In the genomic region with DNA sequence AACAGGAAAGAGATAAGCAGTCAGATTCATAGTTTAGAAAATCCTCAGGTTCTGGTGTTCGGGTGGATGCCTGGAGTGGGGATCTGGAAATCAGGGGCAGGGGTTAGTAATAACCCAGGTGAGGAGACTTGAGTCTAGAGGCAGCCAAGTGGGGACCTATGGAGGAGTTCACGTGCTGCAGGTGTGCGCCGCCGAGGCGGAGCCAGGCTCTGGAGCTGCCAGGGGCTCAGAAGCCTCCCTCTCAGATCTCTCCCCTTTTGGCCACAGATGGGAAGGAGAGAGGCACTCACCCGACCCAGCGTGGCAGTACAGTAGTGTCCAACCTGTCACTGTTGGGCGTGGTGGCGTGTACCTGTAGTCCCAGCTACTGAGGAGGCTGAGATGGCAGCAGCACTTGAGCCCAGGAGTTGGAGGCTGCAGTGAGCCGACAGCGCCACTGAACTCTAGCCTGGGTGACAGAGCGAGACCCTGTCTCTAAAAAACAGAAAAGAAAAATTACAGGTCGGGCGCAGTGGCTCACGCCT, we compare ENCODE assay signal across 8 cellular contexts. TPM values are rescaled to one million over a fixed set of nuclear protein-coding genes. Genes with fewer than 3 reads are reported as not detected.
DNase-seq lines count a peak whose midpoint lies in the region; ATAC-seq and TF ChIP-seq lines count a peak whose summit lies in the region.
"Had no signal": no experiment of that assay in that cellular context is flagged by ENCODE, and none has a peak within 500 bp of the region (broad histone marks: within the 10 kb centered on the region; RNA-seq: fewer than 3 reads in every experiment).

No MANE protein-coding gene starts in this region.

- H4K5ac ChIP-seq in IMR-90 (ENCODE audit: low read depth, low read length) = no peak overlapping the region

- H4K8ac ChIP-seq in IMR-90 (ENCODE audit: low read depth in 2 of 2, low read length in 2 of 2) = peak overlapping the region in 1 of 2 experiments; percentile 48; a peak in 1 of 4 replicates

- no peak for TF ChIP-seq CTCF in IMR-90 (conservative IDR thresholded peaks at IDR 0.05; ENCODE audit: low read depth, low read length)
- no peak for TF ChIP-seq CTCF in activated CD8-positive, alpha-beta T cell treated with anti-CD3 and anti-CD28 coated beads for 36 hours (IDR thresholded peaks at IDR 0.05)

- no peak overlapping the region for H3K4me3 ChIP-seq in IMR-90 (ENCODE audit: insufficient read depth, low read depth, low read length)

- CTCF ChIA-PET in IMR-90 (lab: Yijun Ruan, JAX) = interaction anchor here (1.3 kb wide), 1 partner anchor 17 kb away, joined by 4 read pairs; no protein-coding TSS in a partner anchor
- CTCF ChIA-PET in activated CD8-positive, alpha-beta T cell treated with anti-CD3 and anti-CD28 coated beads for 36 hours (lab: Charles Lee) = interaction anchor here (0.9 to 2.5 kb wide), 3 partner anchors 89 to 215 kb away, joined by 3 to 6 read pairs (median 3); partner anchors contain the start of gene APOL2

- dilution Hi-C loops in IMR-90 (cut with HindIII; ENCODE audit: low sequenced_read_pairs, unreplicated experiment) = no loop called here

- peak overlapping the region; percentile 98 for H2AK5ac ChIP-seq in IMR-90 (ENCODE audit: low read depth, low read length)

- peaks cover 39% of the 10 kb centered on the region for H3K4me1 Mint-ChIP-seq in activated CD8-positive, alpha-beta T cell treated with anti-CD3 and anti-CD28 coated beads for 36 hours (ENCODE audit: low read depth)
- peaks cover 50 to 55% of the 10 kb centered on the region in 2 donors for H3K4me1 Mint-ChIP-seq in immature natural killer cell
- H3K4me1 Mint-ChIP-seq in stimulated activated naive B cell treated with anti-CD40 and anti-IgM and Interleukin-4, amounts not matched to agents 10 μg/mL and 1 μg/mL and 100 μg/mL, for 72 hours = peaks cover 34 to 48% of the 10 kb centered on the region in 2 donors

- in situ Hi-C loops in IMR-90 (cut with MboI; ENCODE audit: low sequenced_read_pairs) = no loop called here

- peaks cover 18% of the 10 kb centered on the region for H3K4me1 ChIP-seq in IMR-90 (ENCODE audit: control insufficient read depth, insufficient read depth, low read length)

- POLR2A ChIA-PET in IMR-90 (lab: Charles Lee; ENCODE audit: unreplicated experiment) = interaction anchor here (0.7 kb wide), 1 partner anchor 63 kb away, joined by 12 read pairs; no protein-coding TSS in a partner anchor
- POLR2A ChIA-PET in activated CD8-positive, alpha-beta T cell treated with anti-CD3 and anti-CD28 coated beads for 36 hours (lab: Charles Lee) = interaction anchor here (0.7 to 1.6 kb wide), 5 partner anchors 11 to 118 kb away, joined by 3 to 6 read pairs (median 3); no protein-coding TSS in a partner anchor

- no peak overlapping the region for H3K4me2 ChIP-seq in IMR-90 (ENCODE audit: low read depth, low read length)

- H3K9me3 Mint-ChIP-seq in activated CD8-positive, alpha-beta T cell treated with anti-CD3 and anti-CD28 coated beads for 36 hours = no peaks in the 10 kb centered on the region
- no peaks in the 10 kb centered on the region for H3K9me3 Mint-ChIP-seq in immature natural killer cell
- no peaks in the 10 kb centered on the region for H3K9me3 Mint-ChIP-seq in stimulated activated naive B cell treated with anti-CD40 and anti-IgM and Interleukin-4, amounts not matched to agents 10 μg/mL and 1 μg/mL and 100 μg/mL, for 72 hours

- H2AK9ac ChIP-seq in IMR-90 (replicated peaks; ENCODE audit: low read depth, low read length, poor library complexity) = no peak overlapping the region

- intact Hi-C loops in IMR-90 (cut with micrococcal nuclease) = no loop called here
- intact Hi-C loops in activated CD8-positive, alpha-beta T cell treated with anti-CD3 and anti-CD28 coated beads for 36 hours (cut with micrococcal nuclease) = loop anchor here (5.0 kb wide), 2 partner anchors 87 to 122 kb away; no protein-coding TSS in a partner anchor

- peak overlapping the region; percentile 26; the same call in 1 of the 2 replicates for H2BK120ac ChIP-seq in IMR-90 (ENCODE audit: low read depth, low read length)

- no TSS peak for BruUV-seq in IMR-90 (replicated peaks; lab: Mats Ljungman, UMichigan)

- H3K9me3 ChIP-seq in IMR-90 (ENCODE audit: control insufficient read depth, insufficient read depth, low read length) = no peaks in the 10 kb centered on the region

- H2BK5ac ChIP-seq in IMR-90 (ENCODE audit: low read depth, low read length, poor library complexity, severe bottlenecking) = no peak overlapping the region

- H2BK20ac ChIP-seq in IMR-90 (ENCODE audit: low read depth, low read length) = peak overlapping the region; percentile 47; the same call in 1 of the 2 replicates

- no peak for ATAC-seq in IMR-90 (ENCODE audit: low read depth)
- no peak for ATAC-seq in activated CD8-positive, alpha-beta T cell treated with anti-CD3 and anti-CD28 coated beads for 36 hours
- ATAC-seq in stimulated activated naive B cell treated with anti-CD40 and anti-IgM and Interleukin-4, amounts not matched to agents 10 μg/mL and 1 μg/mL and 100 μg/mL, for 72 hours (replicated peaks) = no peak

- peak overlapping the region; percentile 76; the same call in 1 of the 2 replicates for H4K91ac ChIP-seq in IMR-90 (ENCODE audit: insufficient read depth, low read depth, low read length)

- no peak for TF ChIP-seq POLR2A in IMR-90 (IDR thresholded peaks at IDR 0.05; ENCODE audit: low read depth, low read length)

- peak overlapping the region; percentile 66 for H3K4ac ChIP-seq in IMR-90 (ENCODE audit: low read depth, low read length)

- peaks cover 0 to 15% of the 10 kb centered on the region in 2 experiments; a peak in 1 of 4 replicates for H3K79me1 ChIP-seq in IMR-90 (ENCODE audit: low read depth in 1 of 2, low read length in 2 of 2)

- H3K18ac ChIP-seq in IMR-90 (ENCODE audit: low read depth, low read length) = no peak overlapping the region; the same call in 1 of the 2 replicates

- H3K36me3 ChIP-seq in IMR-90 (ENCODE audit: control insufficient read depth, insufficient read depth, low read length) = no peaks in the 10 kb centered on the region

- H3K14ac ChIP-seq in IMR-90 (replicated peaks; ENCODE audit: low read depth, low read length) = no peak overlapping the region

- H3K9me1 ChIP-seq in IMR-90 (ENCODE audit: insufficient read depth, low read length) = peaks cover 2% of the 10 kb centered on the region; the same call in 1 of the 2 replicates

- no peaks in the 10 kb centered on the region for H3K27me3 ChIP-seq in IMR-90 (ENCODE audit: control insufficient read depth, insufficient read depth, low read length)

- H2BK15ac ChIP-seq in IMR-90 (ENCODE audit: low read depth, low read length) = peak overlapping the region; percentile 89; the same call in 1 of the 3 replicates

- no peak for DNase-seq in IMR-90
- DNase-seq in activated CD8-positive, alpha-beta T cell treated with anti-CD3 and anti-CD28 coated beads for 36 hours = peak; percentile 19
- DNase-seq in immature natural killer cell = no peak
- DNase-seq in stimulated activated naive B cell treated with anti-CD40 and anti-IgM and Interleukin-4, amounts not matched to agents 10 μg/mL and 1 μg/mL and 100 μg/mL, for 72 hours = no peak
- DNase-seq in NCI-H526 treated with DMSO at 0.1 percent for 48 hours (lab: John Stamatoyannopoulos, UW) = no peak
- no peak for DNase-seq in germinal center (ENCODE audit: low spot score)
- no peak for DNase-seq in SW 1271 (lab: John Stamatoyannopoulos, UW)
- DNase-seq: NCI-H1694 had no signal

- no peak overlapping the region for H2AFZ ChIP-seq in IMR-90 (replicated peaks; ENCODE audit: low read length, poor library complexity)

- peak overlapping the region; percentile 83 for H3K27ac Mint-ChIP-seq in activated CD8-positive, alpha-beta T cell treated with anti-CD3 and anti-CD28 coated beads for 36 hours
- H3K27ac Mint-ChIP-seq in immature natural killer cell = peak overlapping the region; percentile 88 to 98 (median 90)
- peak overlapping the region; percentile 75 for H3K27ac Mint-ChIP-seq in stimulated activated naive B cell treated with anti-CD40 and anti-IgM and Interleukin-4, amounts not matched to agents 10 μg/mL and 1 μg/mL and 100 μg/mL, for 72 hours

- no peak overlapping the region for H3K23ac ChIP-seq in IMR-90 (ENCODE audit: low read depth, low read length)

- no peaks in the 10 kb centered on the region for H4K20me1 ChIP-seq in IMR-90 (ENCODE audit: insufficient read depth, low read length)

- peak overlapping the region; percentile 73 for H3K4me3 Mint-ChIP-seq in activated CD8-positive, alpha-beta T cell treated with anti-CD3 and anti-CD28 coated beads for 36 hours
- H3K4me3 Mint-ChIP-seq in immature natural killer cell = peak overlapping the region; percentile 67 to 76 (median 71)
- H3K4me3 Mint-ChIP-seq in stimulated activated naive B cell treated with anti-CD40 and anti-IgM and Interleukin-4, amounts not matched to agents 10 μg/mL and 1 μg/mL and 100 μg/mL, for 72 hours = peak overlapping the region; percentile 63 to 71

- H3K27ac ChIP-seq in IMR-90 (ENCODE audit: insufficient read depth, low read length) = no peak overlapping the region

- H3K36me3 Mint-ChIP-seq in activated CD8-positive, alpha-beta T cell treated with anti-CD3 and anti-CD28 coated beads for 36 hours (ENCODE audit: low read depth) = no peaks in the 10 kb centered on the region
- H3K36me3 Mint-ChIP-seq in immature natural killer cell = no peaks in the 10 kb centered on the region
- H3K36me3 Mint-ChIP-seq in stimulated activated naive B cell treated with anti-CD40 and anti-IgM and Interleukin-4, amounts not matched to agents 10 μg/mL and 1 μg/mL and 100 μg/mL, for 72 hours = no peaks in the 10 kb centered on the region

- H3K27me3 Mint-ChIP-seq in activated CD8-positive, alpha-beta T cell treated with anti-CD3 and anti-CD28 coated beads for 36 hours = no peaks in the 10 kb centered on the region
- peaks cover 0 to 17% (median 7%) of the 10 kb centered on the region in 3 donors for H3K27me3 Mint-ChIP-seq in immature natural killer cell (ENCODE audit: low read depth in 3 of 3)
- H3K27me3 Mint-ChIP-seq in stimulated activated naive B cell treated with anti-CD40 and anti-IgM and Interleukin-4, amounts not matched to agents 10 μg/mL and 1 μg/mL and 100 μg/mL, for 72 hours = no peaks in the 10 kb centered on the region

- H3K9ac ChIP-seq in IMR-90 (ENCODE audit: low read depth, low read length) = no peak overlapping the region

- H3K56ac ChIP-seq in IMR-90 (ENCODE audit: extremely low read depth, insufficient read depth, low read length) = no peak overlapping the region

- TF ChIP-seq RAD21 in IMR-90 (IDR thresholded peaks at IDR 0.05; ENCODE audit: low read length) = no peak

- WGBS in IMR-90 (ENCODE audit: extremely low coverage in 2 of 2, insufficient read length in 1 of 2), 2 experiments = 94% methylated on average over 5 of the region's 16 CpGs; no CpG with 5 or more reads in 1 of the 2 experiments

RNA-seq across cellular contexts. Expression of gene TXN2, which starts 27.5 kb away (rescaled TPM):
- 49.6 and 51.7 TPM in 2 replicates for total RNA-seq in IMR-90 (2012; rRNA removed)
- polyA plus RNA-seq in IMR-90 (2012; rRNA removed) (166 and 175 TPM in 2 replicates), immature natural killer cell (100 to 1,000 TPM; 134 to 239 (median 178) TPM)
- polyA plus RNA-seq in IMR-90 (2012; cell fraction: cytosol; rRNA removed) = 175 and 176 TPM in 2 replicates
- polyA plus RNA-seq in IMR-90 (2012; cell fraction: nucleus; rRNA removed; ENCODE audit: low replicate concordance) = 99.2 and 111 TPM in 2 replicates
- 100 to 1,000 TPM in 1 of 2 experiments, 10 to 100 TPM in 1; 96.5 to 101 TPM for total RNA-seq in activated CD8-positive, alpha-beta T cell treated with anti-CD3 and anti-CD28 coated beads for 36 hours

RNA-seq across cellular contexts. Expression of gene FOXRED2, which starts 52.9 kb away (rescaled TPM):
- 1.6 and 1.7 TPM in 2 replicates for total RNA-seq in IMR-90 (2012; rRNA removed)
- polyA plus RNA-seq in IMR-90 (2012; rRNA removed) (4.0 and 4.1 TPM in 2 replicates), immature natural killer cell (1 to 10 TPM in 1 of 3 donors, under 1 TPM in 1, not detected in 1; 0.38 to 2.8 TPM)
- polyA plus RNA-seq in IMR-90 (2012; cell fraction: cytosol; rRNA removed) = 2.6 and 4.0 TPM in 2 replicates
- polyA plus RNA-seq in IMR-90 (2012; cell fraction: nucleus; rRNA removed; ENCODE audit: low replicate concordance) = 2.5 and 4.6 TPM in 2 replicates
- 10 to 100 TPM; 16.7 to 17.5 TPM for total RNA-seq in activated CD8-positive, alpha-beta T cell treated with anti-CD3 and anti-CD28 coated beads for 36 hours
